Comparison of ENCODE assay signal across 10 cellular contexts in the genomic region with DNA sequence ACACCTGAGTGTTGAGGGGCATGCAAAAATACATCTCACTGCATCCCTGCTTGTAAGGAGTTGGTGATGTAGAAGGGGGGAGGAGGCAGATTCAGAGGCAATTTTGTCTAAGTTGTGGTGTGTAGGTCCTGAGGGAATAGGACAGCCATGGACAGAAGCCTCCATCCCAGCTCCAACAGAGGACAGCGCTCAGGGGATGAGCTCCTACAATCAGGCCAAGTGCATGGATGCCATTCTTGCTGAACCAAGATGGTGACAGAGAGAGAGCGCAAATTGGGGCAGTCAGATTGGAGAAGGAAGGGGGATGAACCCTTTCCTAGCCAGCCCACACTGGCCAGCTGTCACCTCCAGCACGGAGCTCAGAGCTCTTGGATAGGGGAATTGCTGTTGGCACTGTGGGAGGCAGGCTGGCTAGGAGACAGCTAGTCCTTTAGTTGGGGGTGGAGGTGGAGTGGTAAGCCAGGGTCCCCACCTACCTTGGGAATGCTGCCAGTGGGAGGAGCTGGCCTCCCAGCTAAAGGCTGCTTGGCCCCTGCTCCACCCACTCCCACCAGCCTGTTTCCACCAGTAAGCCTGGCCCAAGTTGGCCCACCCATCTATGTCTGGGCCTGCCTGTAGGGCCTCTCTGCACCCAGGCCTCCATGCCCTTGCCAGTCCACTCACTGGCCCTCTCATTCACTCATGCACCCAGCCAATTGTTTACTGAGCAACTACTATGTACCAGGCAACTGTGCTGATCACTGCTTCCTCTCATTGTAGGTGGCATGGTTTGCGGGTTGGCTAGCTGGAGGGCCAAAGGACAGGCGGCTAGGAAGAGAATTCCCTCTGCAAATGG. TPM values are rescaled to one million over a fixed set of nuclear protein-coding genes. Genes with fewer than 3 reads are reported as not detected.
DNase-seq lines count a peak whose midpoint lies in the region; ATAC-seq, FAIRE-seq and TF ChIP-seq lines count a peak whose summit lies in the region.
"Had no signal": no experiment of that assay in that cellular context is flagged by ENCODE, and none has a peak within 500 bp of the region (broad histone marks: within the 10 kb centered on the region; RNA-seq: fewer than 3 reads in every experiment).

No MANE protein-coding gene starts in this region.

- H3K36me3 Mint-ChIP-seq in activated CD4-positive, alpha-beta T cell treated with anti-CD3 and anti-CD28 coated beads for 36 hours (ENCODE audit: low read depth): no peaks in the 10 kb centered on the region
- H3K36me3 Mint-ChIP-seq in T-cell: no peaks in the 10 kb centered on the region
- H3K36me3 Mint-ChIP-seq: WTC11 had no signal

- DNase-seq in activated CD4-positive, alpha-beta T cell treated with anti-CD3 and anti-CD28 coated beads for 36 hours: no peak
- DNase-seq in activated CD4-positive, alpha-beta T cell treated with anti-CD3 and anti-CD28 coated beads for 1 hour: no peak
- DNase-seq in T-cell: no peak
- DNase-seq in left colon: peak; percentile 43 to 73
- DNase-seq in testis: peak; percentile 41
- DNase-seq in kidney: no peak
- DNase-seq in T1000 (lab: John Stamatoyannopoulos, UW): no peak

- ATAC-seq in activated CD4-positive, alpha-beta T cell treated with anti-CD3 and anti-CD28 coated beads for 36 hours: no peak
- no peak for ATAC-seq in T-cell (replicated peaks in 1 of 4)
- ATAC-seq in left colon: no peak
- no peak for ATAC-seq in HG03135 (IDR thresholded peaks at IDR 0.05; ENCODE audit: unreplicated experiment)
- ATAC-seq: activated T-cell treated with anti-CD3 and anti-CD28 coated beads, Interleukin-2, amount 50 U/mL, for 72 hours had no signal

- H3K27me3 ChIP-seq in testis: no peaks in the 10 kb centered on the region

- peak overlapping the region; percentile 74 for H3K4me3 Mint-ChIP-seq in activated CD4-positive, alpha-beta T cell treated with anti-CD3 and anti-CD28 coated beads for 36 hours
- peak overlapping the region in 2 of 3 donors; percentile 95 to 96 for H3K4me3 Mint-ChIP-seq in T-cell

- peaks cover 27% of the 10 kb centered on the region for H3K4me1 ChIP-seq in testis
- peaks cover 13 to 30% of the 10 kb centered on the region in 2 donors for H3K4me1 ChIP-seq in kidney (ENCODE audit: control insufficient read depth in 1 of 2, insufficient read depth in 1 of 2, low read depth in 1 of 2, low read length in 2 of 2)

- H3K4me3 ChIP-seq in testis (no peak overlapping the region), kidney (ENCODE audit: low read length in 2 of 2) (no peak overlapping the region)

- H3K27ac Mint-ChIP-seq in activated CD4-positive, alpha-beta T cell treated with anti-CD3 and anti-CD28 coated beads for 36 hours: no peak overlapping the region
- no peak overlapping the region for H3K27ac Mint-ChIP-seq in T-cell
- H3K27ac Mint-ChIP-seq: activated T-cell treated with anti-CD3 and anti-CD28 coated beads, Interleukin-2, amount 50 U/mL, for 72 hours had no signal

- H3K9me3 ChIP-seq in testis: no peaks in the 10 kb centered on the region
- no peaks in the 10 kb centered on the region for H3K9me3 ChIP-seq in kidney (ENCODE audit: control insufficient read depth in 1 of 2, low read length in 2 of 2)

- H3K36me3 ChIP-seq in testis (ENCODE audit: low read depth, missing control alignments) (no peaks in the 10 kb centered on the region), kidney (ENCODE audit: control insufficient read depth in 1 of 2, insufficient read depth in 2 of 2, low read length in 2 of 2) (no peaks in the 10 kb centered on the region)

- no peaks in the 10 kb centered on the region for H3K27me3 Mint-ChIP-seq in activated CD4-positive, alpha-beta T cell treated with anti-CD3 and anti-CD28 coated beads for 36 hours
- H3K27me3 Mint-ChIP-seq in T-cell: peaks cover 0 to 7% of the 10 kb centered on the region in 2 donors

- TF ChIP-seq POLR2A in testis (IDR thresholded peaks at IDR 0.05): no peak

- POLR2A ChIA-PET in activated CD4-positive, alpha-beta T cell treated with anti-CD3 and anti-CD28 coated beads for 36 hours (lab: Charles Lee): interaction anchor here (1.1 kb wide), 1 partner anchor 230 kb away, joined by 3 read pairs; a partner anchor contains a TSS
- POLR2A ChIA-PET in T-cell (lab: Charles Lee): no interaction called here

- FAIRE-seq in kidney (lab: Jason Lieb, UNC): no peak

- intact Hi-C loops in activated CD4-positive, alpha-beta T cell treated with anti-CD3 and anti-CD28 coated beads for 36 hours (cut with DNase I, micrococcal nuclease): no loop called here
- intact Hi-C loops in left colon (cut with DNase I, micrococcal nuclease) (no loop called here), testis (cut with DNase I; ENCODE audit: low total_unique reads) (no loop called here), kidney (cut with DNase I) (no loop called here)

- H3K9me3 Mint-ChIP-seq in activated CD4-positive, alpha-beta T cell treated with anti-CD3 and anti-CD28 coated beads for 36 hours (ENCODE audit: low read depth): no peaks in the 10 kb centered on the region
- no peaks in the 10 kb centered on the region for H3K9me3 Mint-ChIP-seq in T-cell
- H3K9me3 Mint-ChIP-seq: activated T-cell treated with anti-CD3 and anti-CD28 coated beads, Interleukin-2, amount 50 U/mL, for 72 hours; WTC11 had no signal

- H3K27ac ChIP-seq in testis: peak overlapping the region; percentile 29 to 58
- no peak overlapping the region for H3K27ac ChIP-seq in kidney (ENCODE audit: low read depth in 2 of 2, low read length in 2 of 2)

- CTCF ChIA-PET in activated CD4-positive, alpha-beta T cell treated with anti-CD3 and anti-CD28 coated beads for 36 hours (lab: Charles Lee): interaction anchor here (1.5 kb wide), 1 partner anchor 9 kb away, joined by 3 read pairs; no protein-coding TSS in a partner anchor
- CTCF ChIA-PET in T-cell (lab: Charles Lee): interaction anchor here in 1 of 2 donors (0.6 kb wide), 1 partner anchor 816 kb away, joined by 5 read pairs; no protein-coding TSS in a partner anchor

- H3K4me1 Mint-ChIP-seq in activated CD4-positive, alpha-beta T cell treated with anti-CD3 and anti-CD28 coated beads for 36 hours: peaks cover 27% of the 10 kb centered on the region
- peaks cover 28 to 41% (median 38%) of the 10 kb centered on the region in 3 donors for H3K4me1 Mint-ChIP-seq in T-cell

- WGBS in testis, 2 donors: 83% methylated on average over 4 to 5 of the region's 5 CpGs

- no peak overlapping the region for H3K9ac ChIP-seq in kidney (ENCODE audit: low read length in 2 of 2)

- TF ChIP-seq CTCF in testis (IDR thresholded peaks at IDR 0.05): no peak
- no peak for TF ChIP-seq CTCF in kidney (IDR thresholded peaks at IDR 0.05; ENCODE audit: borderline replicate concordance, extremely low read depth, insufficient read depth)

RNA-seq across cellular contexts. Expression of a gene that starts 2.5 kb away (rescaled TPM):
- 10 to 100 TPM; 12.2 to 13.5 TPM for total RNA-seq in activated CD4-positive, alpha-beta T cell treated with anti-CD3 and anti-CD28 coated beads for 36 hours
- total RNA-seq in T-cell: 10 to 100 TPM in 4 of 5 donors, 1 to 10 TPM in 1; 9.3 to 24.5 (median 13.0) TPM
- total RNA-seq in left colon: 10 to 100 TPM; 16.9 to 35.4 TPM
- total RNA-seq in testis: 10 to 100 TPM; 55.5 to 59.1 TPM
- 29.8 TPM for polyA plus RNA-seq in testis (ENCODE audit: insufficient read depth, low read depth, low replicate concordance)
- 28.4 TPM for total RNA-seq in kidney
- 1.8 TPM for polyA plus RNA-seq in kidney (ENCODE audit: insufficient read depth, low read depth, low replicate concordance)

RNA-seq across cellular contexts. Expression of a gene that starts 29.4 kb away (rescaled TPM):
- total RNA-seq in activated CD4-positive, alpha-beta T cell treated with anti-CD3 and anti-CD28 coated beads for 36 hours: 1 to 10 TPM; 8.5 to 9.8 TPM
- 10 to 100 TPM in 3 of 5 donors, 1 to 10 TPM in 2; 6.3 to 12.1 (median 11.8) TPM for total RNA-seq in T-cell
- 10 to 100 TPM; 18.0 to 23.3 TPM for total RNA-seq in left colon
- total RNA-seq in testis: 10 to 100 TPM; 22.1 to 38.0 TPM
- polyA plus RNA-seq in testis (ENCODE audit: insufficient read depth, low read depth, low replicate concordance): 40.9 TPM
- total RNA-seq in kidney: 24.2 TPM
- 6.4 TPM for polyA plus RNA-seq in kidney (ENCODE audit: insufficient read depth, low read depth, low replicate concordance)

RNA-seq across cellular contexts. Expression of a gene that starts 51.1 kb away (rescaled TPM):
- 1 to 10 TPM; 1.8 to 4.0 TPM for total RNA-seq in activated CD4-positive, alpha-beta T cell treated with anti-CD3 and anti-CD28 coated beads for 36 hours
- total RNA-seq in T-cell (1 to 10 TPM; 1.7 to 3.6 (median 2.7) TPM), left colon (10 to 100 TPM; 32.0 to 54.8 TPM), testis (10 to 100 TPM; 22.0 to 40.3 TPM), kidney (5.2 TPM)
- polyA plus RNA-seq in testis (ENCODE audit: insufficient read depth, low read depth, low replicate concordance) (21.3 TPM), kidney (ENCODE audit: insufficient read depth, low read depth, low replicate concordance) (5.5 TPM)

Comparison
In these comparisons a context has a peak if more than half of its experiments do, and no peak if none do; other contexts are left out.
1. DNase-seq: peak in left colon (2 of 2) and testis (single experiment); none in activated CD4-positive, alpha-beta T cell treated with anti-CD3 and anti-CD28 coated beads for 36 hours (single experiment), activated CD4-positive, alpha-beta T cell treated with anti-CD3 and anti-CD28 coated beads for 1 hour (single experiment), T-cell (0 of 34), kidney (single experiment) and T1000 (single experiment).
2. H3K27ac ChIP-seq: peak in testis (2 of 2); none in kidney (0 of 2).